In genomic region chr9:131306397-131306997, GRCh38 we compare ENCODE assay signal across 20 cellular contexts. TPM values are rescaled to one million over a fixed set of nuclear protein-coding genes. Genes with fewer than 3 reads are reported as not detected.
DNase-seq lines count a peak whose midpoint lies in the region; ATAC-seq, FAIRE-seq and TF ChIP-seq lines count a peak whose summit lies in the region.
"Had no signal": no experiment of that assay in that cellular context is flagged by ENCODE, and none has a peak within 500 bp of the region (broad histone marks: within the 10 kb centered on the region; RNA-seq: fewer than 3 reads in every experiment).

No MANE protein-coding gene starts in this region.

- H3K9ac ChIP-seq in K562 (ENCODE audit: insufficient read depth in 1 of 2, low read depth in 2 of 2, low read length in 2 of 2): no peak overlapping the region

- H3K4me3 Mint-ChIP-seq in activated naive CD8-positive, alpha-beta T cell treated with anti-CD3 and anti-CD28 coated beads for 36 hours: no peak overlapping the region
- no peak overlapping the region for H3K4me3 Mint-ChIP-seq in activated naive CD8-positive, alpha-beta T cell treated with anti-CD3 and anti-CD28 coated beads, Interleukin-2, amount 50 U/mL, for 24 hours

- H2AFZ ChIP-seq in K562 (ENCODE audit: low read depth, low read length): no peak overlapping the region
- H2AFZ ChIP-seq: PC-9 had no signal

- H3K9me3 ChIP-seq in K562 (replicated peaks; ENCODE audit: control insufficient read depth, insufficient read depth, low read depth, low read length): no peaks in the 10 kb centered on the region
- no peaks in the 10 kb centered on the region for H3K9me3 ChIP-seq in gastrocnemius medialis

- H3K27ac ChIP-seq in K562 (ENCODE audit: extremely low read depth, low read depth, low read length): no peak overlapping the region
- H3K27ac ChIP-seq in gastrocnemius medialis: peak overlapping the region; percentile 21 to 100 (median 84)
- H3K27ac ChIP-seq: PC-9, SK-N-MC had no signal

- intact Hi-C loops in K562 (cut with micrococcal nuclease): loop anchor here (10.0 kb wide), 1 partner anchor 1058 kb away; no protein-coding TSS in a partner anchor
- intact Hi-C loops in gastrocnemius medialis (cut with DNase I; ENCODE audit: low total_unique reads): no loop called here

- in situ Hi-C loops in K562 (cut with MboI): loop anchor here (25.0 kb wide), 1 partner anchor 594 kb away; no protein-coding TSS in a partner anchor
- in situ Hi-C loops in gastrocnemius medialis (cut with MboI; ENCODE audit: low sequenced_read_pairs in 4 of 4): no loop called here

- no peak for ATAC-seq in activated naive CD8-positive, alpha-beta T cell treated with anti-CD3 and anti-CD28 coated beads, Interleukin-2, amount 50 U/mL, for 24 hours
- no peak; the same call in 2 of the 3 replicates for ATAC-seq in K562
- ATAC-seq in gastrocnemius medialis: no peak
- ATAC-seq in HG02798 (IDR thresholded peaks at IDR 0.05; ENCODE audit: poor library complexity, unreplicated experiment): no peak
- no peak for ATAC-seq in GM18873 (IDR thresholded peaks at IDR 0.05; ENCODE audit: low FRiP score, unreplicated experiment)

- no peak for DNase-seq in activated naive CD8-positive, alpha-beta T cell treated with anti-CD3 and anti-CD28 coated beads for 36 hours
- no peak for DNase-seq in activated naive CD8-positive, alpha-beta T cell treated with anti-CD3 and anti-CD28 coated beads, Interleukin-2, amount 50 U/mL, for 24 hours
- DNase-seq in EL: peak; percentile 38
- DNase-seq in K562 (ENCODE audit: extremely low read depth in 1 of 4, low spot score in 3 of 4): no peak
- no peak for DNase-seq in gastrocnemius medialis
- no peak for DNase-seq in NCI-H146 (lab: John Stamatoyannopoulos, UW)
- DNase-seq: 8988T, MM.1S, NCI-H1092, NCI-H1436, NCI-H1930, NCI-H510A, NCI-H748 treated with DMSO at 0.1 percent for 48 hours, PC-9, RPMI8226, SHP77 treated with DMSO at 0.1 percent for 48 hours had no signal

- H3K27me3 Mint-ChIP-seq in activated naive CD8-positive, alpha-beta T cell treated with anti-CD3 and anti-CD28 coated beads for 36 hours: no peaks in the 10 kb centered on the region
- H3K27me3 Mint-ChIP-seq in activated naive CD8-positive, alpha-beta T cell treated with anti-CD3 and anti-CD28 coated beads, Interleukin-2, amount 50 U/mL, for 24 hours: no peaks in the 10 kb centered on the region

- H3K79me2 ChIP-seq in K562 (ENCODE audit: control insufficient read depth, insufficient read depth, low read length): no peaks in the 10 kb centered on the region

- FAIRE-seq in K562 (lab: Jason Lieb, UNC): no peak
- FAIRE-seq: H54 had no signal

- no peak for TF ChIP-seq EP300 in K562 (IDR thresholded peaks at IDR 0.05; ENCODE audit: low read length)

- no peaks in the 10 kb centered on the region for H3K9me1 ChIP-seq in K562 (ENCODE audit: control insufficient read depth, insufficient read depth, low read length)

- no peak for TF ChIP-seq RAD21 in K562 (CRISPR knock-in tag; conservative IDR thresholded peaks at IDR 0.05 in 1 of 2, IDR thresholded peaks at IDR 0.05 in 1 of 2)

- CTCF ChIA-PET in K562 (lab: Yijun Ruan, JAX; ENCODE audit: low intra/inter-chr PET ratio): interaction anchor here (0.6 kb wide), 1 partner anchor 352 kb away, joined by 3 read pairs; no protein-coding TSS in a partner anchor

- no peak overlapping the region for H3K4me2 ChIP-seq in K562 (ENCODE audit: insufficient read depth, low read length)
- H3K4me2 ChIP-seq: PC-9 had no signal

- H3K4me3 ChIP-seq in K562 (no peak overlapping the region), gastrocnemius medialis (no peak overlapping the region)
- H3K4me3 ChIP-seq: PC-9, SK-N-MC had no signal

- POLR2A ChIA-PET in K562 (lab: Yijun Ruan, JAX): no interaction called here

- H3K27me3 ChIP-seq in K562 (ENCODE audit: control insufficient read depth in 2 of 2, insufficient read depth in 2 of 2, low read length in 2 of 2) (no peaks in the 10 kb centered on the region), gastrocnemius medialis (no peaks in the 10 kb centered on the region)

- no peaks in the 10 kb centered on the region for H3K9me3 Mint-ChIP-seq in activated naive CD8-positive, alpha-beta T cell treated with anti-CD3 and anti-CD28 coated beads for 36 hours
- no peaks in the 10 kb centered on the region for H3K9me3 Mint-ChIP-seq in activated naive CD8-positive, alpha-beta T cell treated with anti-CD3 and anti-CD28 coated beads, Interleukin-2, amount 50 U/mL, for 24 hours

- WGBS in K562 (ENCODE audit: insufficient coverage, low coverage, missing lambda C conversion rate): 75% methylated on average over 12 of the region's 14 CpGs

- no peak for TF ChIP-seq CTCF in K562 (IDR thresholded peaks at IDR 0.05 in 2 of 3, conservative IDR thresholded peaks at IDR 0.05 in 1 of 3; ENCODE audit: insufficient read depth in 2 of 3, low read depth in 1 of 3, low read length in 3 of 3)
- no peak for TF ChIP-seq CTCF in gastrocnemius medialis (IDR thresholded peaks at IDR 0.05 in 4 of 5, conservative IDR thresholded peaks at IDR 0.05 in 1 of 5)

- no peaks in the 10 kb centered on the region for H3K36me3 Mint-ChIP-seq in activated naive CD8-positive, alpha-beta T cell treated with anti-CD3 and anti-CD28 coated beads for 36 hours
- no peaks in the 10 kb centered on the region for H3K36me3 Mint-ChIP-seq in activated naive CD8-positive, alpha-beta T cell treated with anti-CD3 and anti-CD28 coated beads, Interleukin-2, amount 50 U/mL, for 24 hours (ENCODE audit: low read depth)

- peak overlapping the region; percentile 40 for H3K27ac Mint-ChIP-seq in activated naive CD8-positive, alpha-beta T cell treated with anti-CD3 and anti-CD28 coated beads for 36 hours
- no peak overlapping the region for H3K27ac Mint-ChIP-seq in activated naive CD8-positive, alpha-beta T cell treated with anti-CD3 and anti-CD28 coated beads, Interleukin-2, amount 50 U/mL, for 24 hours

- BruUV-seq in K562 (replicated peaks; lab: Mats Ljungman, UMichigan): no TSS peak

- H3K4me1 Mint-ChIP-seq in activated naive CD8-positive, alpha-beta T cell treated with anti-CD3 and anti-CD28 coated beads for 36 hours: peaks cover 9% of the 10 kb centered on the region
- peaks cover 9% of the 10 kb centered on the region for H3K4me1 Mint-ChIP-seq in activated naive CD8-positive, alpha-beta T cell treated with anti-CD3 and anti-CD28 coated beads, Interleukin-2, amount 50 U/mL, for 24 hours

- no peak for TF ChIP-seq POLR2A in K562 (conservative IDR thresholded peaks at IDR 0.05)
- TF ChIP-seq POLR2A in gastrocnemius medialis (IDR thresholded peaks at IDR 0.05): no peak

- H4K20me1 ChIP-seq in K562 (replicated peaks; ENCODE audit: control insufficient read depth, insufficient read depth, low read length): no peaks in the 10 kb centered on the region

- no peaks in the 10 kb centered on the region for H3K36me3 ChIP-seq in K562 (ENCODE audit: control insufficient read depth, insufficient read depth, low read length)
- H3K36me3 ChIP-seq in gastrocnemius medialis: no peaks in the 10 kb centered on the region

- H3K4me1 ChIP-seq in K562 (replicated peaks in 1 of 2; ENCODE audit: control insufficient read depth in 2 of 2, insufficient read depth in 2 of 2, low read length in 2 of 2) (peaks cover 8 to 50% of the 10 kb centered on the region in 2 experiments), gastrocnemius medialis (peaks cover 30 to 41% of the 10 kb centered on the region in 2 donors)

TF ChIP-seq in K562, 482 proteins besides CTCF, POLR2A, EP300 and RAD21 (continues in another document):
- no peak for TF ChIP-seq IRF2 (CRISPR knock-in tag; IDR thresholded peaks at IDR 0.05)

RNA-seq across cellular contexts. Expression of gene PLPP7, which starts 17.0 kb away (rescaled TPM):
- under 1 TPM; 0.35 to 0.42 TPM for total RNA-seq in activated naive CD8-positive, alpha-beta T cell treated with anti-CD3 and anti-CD28 coated beads for 36 hours
- 0.49 TPM in 1 of 2 replicates, not detected in the other for total RNA-seq in K562 (2011; cell fraction: chromatin; rRNA removed; ENCODE audit: low replicate concordance)
- 1.1 and 1.2 TPM in 2 replicates for total RNA-seq in K562 (2011; cell fraction: nucleolus; rRNA removed)
- 0.66 and 0.99 TPM in 2 replicates for total RNA-seq in K562 (2011; cell fraction: nucleoplasm; rRNA removed)
- total RNA-seq in K562 (2014; rRNA removed): 0.23 and 0.65 TPM in 2 replicates
- total RNA-seq in K562 (2014; rRNA removed; fragmentation: Illumina TruSeq; extraction: Trizol): not detected in 2 replicates
- total RNA-seq in K562 (2015; rRNA removed; fragmentation: Illumina TruSeq; extraction: Trizol): 0.18 and 0.30 TPM in 2 replicates
- 0.56 and 0.93 TPM in 2 replicates for total RNA-seq in K562 (2021)
- 0.18 and 0.41 TPM in 2 replicates for polyA plus RNA-seq in K562 (2011; rRNA removed)
- 0.48 and 0.50 TPM in 2 replicates for polyA plus RNA-seq in K562 (2011; cell fraction: cytosol; rRNA removed)
- 0.68 and 0.87 TPM in 2 replicates for polyA plus RNA-seq in K562 (2011; cell fraction: nucleus; rRNA removed)
- polyA plus RNA-seq in K562 (2012): 0.64 and 1.3 TPM in 2 replicates
- polyA plus RNA-seq in K562 (2014; fragmentation: Illumina TruSeq; extraction: Trizol): 0.09 and 0.37 TPM in 2 replicates
- polyA plus RNA-seq in K562 (2014; fragmentation: Nextera tagmentation; extraction: Ambion mirVana): not detected
- 0.86 TPM in 1 of 2 replicates, not detected in the other for polyA plus RNA-seq in K562 (2014; rRNA removed)
- 0.09 and 0.11 TPM in 2 replicates for polyA minus RNA-seq in K562 (2011; rRNA and poly(A)+ RNA removed)
- polyA minus RNA-seq in K562 (2011; cell fraction: cytosol; rRNA and poly(A)+ RNA removed): not detected in 2 replicates
- polyA minus RNA-seq in K562 (2011; cell fraction: nucleus; rRNA and poly(A)+ RNA removed): 0.13 and 1.00 TPM in 2 replicates
- total RNA-seq in gastrocnemius medialis: 100 to 1,000 TPM; 110 to 395 (median 184) TPM
- total RNA-seq: PC-9 had no signal

RNA-seq across cellular contexts. Expression of gene FAM78A, which starts 30.2 kb away (rescaled TPM):
- total RNA-seq in activated naive CD8-positive, alpha-beta T cell treated with anti-CD3 and anti-CD28 coated beads for 36 hours: 10 to 100 TPM; 36.1 to 37.4 TPM
- total RNA-seq in K562 (2011; cell fraction: chromatin; rRNA removed; ENCODE audit: low replicate concordance): 38.6 and 86.5 TPM in 2 replicates
- total RNA-seq in K562 (2011; cell fraction: nucleolus; rRNA removed): 61.2 and 70.5 TPM in 2 replicates
- 59.7 and 74.0 TPM in 2 replicates for total RNA-seq in K562 (2011; cell fraction: nucleoplasm; rRNA removed)
- total RNA-seq in K562 (2014; rRNA removed) (55.5 and 85.8 TPM in 2 replicates), K562 (2014; rRNA removed; fragmentation: Illumina TruSeq; extraction: Trizol) (23.7 and 28.6 TPM in 2 replicates), K562 (2015; rRNA removed; fragmentation: Illumina TruSeq; extraction: Trizol) (55.6 and 55.9 TPM in 2 replicates), K562 (2021) (103 and 105 TPM in 2 replicates), gastrocnemius medialis (10 to 100 TPM in 2 of 4 donors, 1 to 10 TPM in 2; 3.6 to 16.0 (median 10.1) TPM)
- polyA plus RNA-seq in K562 (2011; rRNA removed) (29.9 and 50.1 TPM in 2 replicates), K562 (2014; fragmentation: Illumina TruSeq; extraction: Trizol) (65.0 and 68.7 TPM in 2 replicates), K562 (2014; fragmentation: Nextera tagmentation; extraction: Ambion mirVana) (1 to 10 TPM in 1 of 2 experiments, under 1 TPM in 1; 0.56 to 1.2 TPM), K562 (2014; rRNA removed) (55.2 and 59.6 TPM in 2 replicates)
- polyA plus RNA-seq in K562 (2011; cell fraction: cytosol; rRNA removed): 60.0 and 102 TPM in 2 replicates
- 43.9 and 60.4 TPM in 2 replicates for polyA plus RNA-seq in K562 (2011; cell fraction: nucleus; rRNA removed)
- polyA plus RNA-seq in K562 (2012): 66.9 and 81.0 TPM in 2 replicates
- polyA minus RNA-seq in K562 (2011; rRNA and poly(A)+ RNA removed): 23.2 and 33.4 TPM in 2 replicates
- 57.5 and 69.4 TPM in 2 replicates for polyA minus RNA-seq in K562 (2011; cell fraction: cytosol; rRNA and poly(A)+ RNA removed)
- polyA minus RNA-seq in K562 (2011; cell fraction: nucleus; rRNA and poly(A)+ RNA removed): 13.3 and 20.8 TPM in 2 replicates

Comparison
In these comparisons a context has a peak if more than half of its experiments do, and no peak if none do; other contexts are left out.
1. RNA of gene PLPP7, which starts 17.0 kb away (total RNA-seq): 110 to 395 TPM in gastrocnemius medialis; 0.35 to 0.42 TPM in activated naive CD8-positive, alpha-beta T cell treated with anti-CD3 and anti-CD28 coated beads for 36 hours and 0.18 to 1.2 TPM in K562; every median in the first group is over 10 times any median in the second.